In genomic region chr10:22718659-22719058, GRCh38 we compare ENCODE assay signal across 1 cellular context.
A peak's percentile ranks its signal among the peaks of the same experiment; 100 is the strongest.
TF ChIP-seq lines count a peak whose summit lies in the region.
"Not testable (repeated sequence)": the region's sequence is repeated elsewhere in the genome, so short reads cannot be mapped to it uniquely, and the experiment has no call there.

No MANE protein-coding gene starts in this region.

TF ChIP-seq in K562, 482 proteins besides CTCF, POLR2A, EP300 and RAD21 (continued from another document):
- TF ChIP-seq MECOM (CRISPR knock-in tag; IDR thresholded peaks at IDR 0.05): peak; percentile 36; the same call in 1 of the 2 replicates
- not testable (repeated sequence) for TF ChIP-seq NR2C1 (IDR thresholded peaks at IDR 0.05); JUND (tag; IDR thresholded peaks at IDR 0.05; ENCODE audit: borderline replicate concordance, low read depth, low read length)
- peak; percentile 66 for TF ChIP-seq NR2C1 (tag; IDR thresholded peaks at IDR 0.05)
- 0 out of 2 replicates have a peak, but pooled peaks have one; percentile 21 for TF ChIP-seq ATF7 (IDR thresholded peaks at IDR 0.05)
- TF ChIP-seq DMBX1 (CRISPR knock-in tag; IDR thresholded peaks at IDR 0.05; ENCODE audit: borderline replicate concordance): peak; percentile 37; the same call in 1 of the 2 replicates
- 0 out of 2 replicates have a peak, but pooled peaks have one; percentile 16 for TF ChIP-seq JUND (IDR thresholded peaks at IDR 0.05; ENCODE audit: borderline replicate concordance, low read depth, low read length)
- peak; percentile 41; the same call in 1 of the 2 replicates for TF ChIP-seq IRF9 (tag; IDR thresholded peaks at IDR 0.05)
- peak; percentile 22 for TF ChIP-seq MEIS2 (IDR thresholded peaks at IDR 0.05; ENCODE audit: partially characterized antibody)
- TF ChIP-seq ARID1B (IDR thresholded peaks at IDR 0.05): peak; percentile 16; the same call in 1 of the 2 replicates
- peak; percentile 66 for TF ChIP-seq PKNOX1 (IDR thresholded peaks at IDR 0.05)
- peak; percentile 52; the same call in 1 of the 2 replicates for TF ChIP-seq CXXC5 (CRISPR knock-in tag; IDR thresholded peaks at IDR 0.05)
